9 cellular contexts compared by ENCODE assay signal in genomic region chrX:124098089-124098488, GRCh38.
DNase-seq lines count a peak whose midpoint lies in the region; ATAC-seq and TF ChIP-seq lines count a peak whose summit lies in the region.
"Had no signal": no experiment of that assay in that cellular context is flagged by ENCODE, and none has a peak within 500 bp of the region (broad histone marks: within the 10 kb centered on the region; RNA-seq: fewer than 3 reads in every experiment).

No MANE protein-coding gene starts in this region.

- DNase-seq in DMS79 treated with DMSO at 0.1 percent for 48 hours (lab: John Stamatoyannopoulos, UW) (peak; percentile 0), DMS79 (lab: John Stamatoyannopoulos, UW) (no peak), Kasumi-1 (lab: John Stamatoyannopoulos, UW) (peak; percentile 20 to 50), iris pigment epithelial cell (ENCODE audit: low read depth) (peak; percentile 56), cerebellar nuclear complex (lab: John Stamatoyannopoulos, UW) (no peak)
- DNase-seq in stimulated activated CD4-positive, alpha-beta T cell treated with anti-CD3 and anti-CD28 coated beads, Interleukin-4, amount 100 ng/mL, for 1 hour, result no peak
- no peak for DNase-seq in stimulated activated naive CD8-positive, alpha-beta T cell treated with anti-CD3 and anti-CD28 coated beads, Interleukin-15, Interleukin-2, amounts not matched to agents 100 U/mL and 50 U/mL, for 24 hours

- TF ChIP-seq CTCF in VCaP (conservative IDR thresholded peaks at IDR 0.05), result peak; percentile 59

- no peak for ATAC-seq in stimulated activated naive CD8-positive, alpha-beta T cell treated with anti-CD3 and anti-CD28 coated beads, Interleukin-15, Interleukin-2, amounts not matched to agents 100 U/mL and 50 U/mL, for 24 hours

- H3K27ac ChIP-seq in VCaP, result no peak overlapping the region
- H3K27ac ChIP-seq: BLaER1 had no signal

Comparison
In these comparisons a context has a peak if more than half of its experiments do, and no peak if none do; other contexts are left out.
1. DNase-seq: peak in DMS79 treated with DMSO at 0.1 percent for 48 hours (single experiment), Kasumi-1 (2 of 2) and iris pigment epithelial cell (single experiment); none in DMS79 (single experiment), cerebellar nuclear complex (0 of 2), stimulated activated CD4-positive, alpha-beta T cell treated with anti-CD3 and anti-CD28 coated beads, Interleukin-4, amount 100 ng/mL, for 1 hour (single experiment) and stimulated activated naive CD8-positive, alpha-beta T cell treated with anti-CD3 and anti-CD28 coated beads, Interleukin-15, Interleukin-2, amounts not matched to agents 100 U/mL and 50 U/mL, for 24 hours (single experiment).